In genomic region chrX:23511783-23512182, GRCh38 we compare ENCODE assay signal across 2 cellular contexts.
TF ChIP-seq lines count a peak whose summit lies in the region.

No MANE protein-coding gene starts in this region.

TF ChIP-seq in A549, 52 proteins besides CTCF, POLR2A, EP300 and RAD21:
- TF ChIP-seq HOXB13 (CRISPR knock-in tag; IDR thresholded peaks at IDR 0.05; ENCODE audit: low read depth) (no peak), CHD2 (IDR thresholded peaks at IDR 0.05; ENCODE audit: low read length, partially characterized antibody) (no peak), MYC (IDR thresholded peaks at IDR 0.05; ENCODE audit: borderline replicate concordance, low read length) (no peak)

TF ChIP-seq in H1, 55 proteins besides CTCF, POLR2A, EP300 and RAD21:
- TF ChIP-seq JUN (IDR thresholded peaks at IDR 0.05; ENCODE audit: low read depth, low read length) (no peak), KDM1A (IDR thresholded peaks at IDR 0.05; ENCODE audit: borderline replicate concordance, low read length) (no peak), FOSL1 (IDR thresholded peaks at IDR 0.05; ENCODE audit: insufficient read depth, low read depth, low read length) (no peak), TEAD4 (IDR thresholded peaks at IDR 0.05; ENCODE audit: low read depth, low read length) (no peak), PHF8 (conservative IDR thresholded peaks at IDR 0.05; ENCODE audit: low read depth, low read length) (no peak), TCF12 (IDR thresholded peaks at IDR 0.05; ENCODE audit: low read depth, low read length) (no peak), SRF (IDR thresholded peaks at IDR 0.05; ENCODE audit: low read depth, low read length) (no peak), TAF7 (optimal IDR thresholded peaks at IDR 0.05; ENCODE audit: borderline replicate concordance, low read depth, low read length) (no peak), EZH2 (IDR thresholded peaks at IDR 0.05; ENCODE audit: low read depth, low read length, severe bottlenecking) (no peak), POU5F1 (IDR thresholded peaks at IDR 0.05; ENCODE audit: low read depth, low read length) (no peak), HDAC6 (IDR thresholded peaks at IDR 0.05; ENCODE audit: low read depth, low read length) (no peak), EGR1 (IDR thresholded peaks at IDR 0.05; ENCODE audit: borderline replicate concordance, low read depth, low read length) (no peak), SP2 (IDR thresholded peaks at IDR 0.05; ENCODE audit: low read length) (no peak), RBBP5 (IDR thresholded peaks at IDR 0.05; ENCODE audit: borderline replicate concordance, low read depth, low read length) (no peak)
TF ChIP-seq in H1: peak in this region for 0.
